Comparison of ENCODE assay signal across 14 cellular contexts in the genomic region with DNA sequence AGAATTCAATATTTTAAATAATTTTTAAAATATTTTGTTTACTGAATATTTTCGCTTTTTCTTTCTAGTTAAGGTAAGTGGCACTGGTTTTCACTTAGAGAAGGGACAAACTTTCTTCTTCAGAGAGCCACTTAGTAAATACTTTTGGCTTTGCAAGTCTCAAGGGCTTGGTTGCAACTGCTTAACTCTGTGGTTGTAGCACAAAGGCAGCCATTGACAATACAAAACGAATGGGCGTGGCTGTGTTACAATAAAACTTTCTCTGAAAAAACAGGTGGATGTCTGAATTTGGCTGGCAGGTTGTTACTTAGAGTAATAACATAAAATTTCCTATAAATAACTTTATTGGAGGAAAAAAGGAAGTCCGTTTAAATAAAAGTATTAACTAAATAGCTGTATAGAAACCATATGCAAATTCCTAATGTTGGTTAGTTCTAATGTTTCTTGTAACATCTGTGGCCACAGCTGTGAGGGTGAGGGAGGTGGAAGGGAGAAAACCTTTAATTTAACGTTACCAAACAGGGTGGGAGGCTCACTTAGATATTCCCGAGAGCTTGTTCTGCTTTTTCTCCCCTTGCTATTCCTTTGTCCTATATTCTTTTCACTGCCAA.
A peak's percentile ranks its signal among the peaks of the same experiment; 100 is the strongest.
DNase-seq lines count a peak whose midpoint lies in the region; ATAC-seq and TF ChIP-seq lines count a peak whose summit lies in the region.
"Had no signal": no experiment of that assay in that cellular context is flagged by ENCODE, and none has a peak within 500 bp of the region (broad histone marks: within the 10 kb centered on the region; RNA-seq: fewer than 3 reads in every experiment).

No MANE protein-coding gene starts in this region.

- H3K4me2 ChIP-seq in Karpas-422 (ENCODE audit: low read depth, low read length, poor library complexity, severe bottlenecking) = no peak overlapping the region

- H3K27me3 Mint-ChIP-seq in stimulated activated naive CD8-positive, alpha-beta T cell treated with anti-CD3 and anti-CD28 coated beads, Interleukin-15, amount 100 ng/mL, for 72 hours = peaks cover 9% of the 10 kb centered on the region
- H3K27me3 Mint-ChIP-seq: activated CD8-positive, alpha-beta T cell treated with anti-CD3 and anti-CD28 coated beads for 36 hours had no signal

- H3K9me3 ChIP-seq in Karpas-422 (ENCODE audit: low read length) (no peaks in the 10 kb centered on the region), esophagus squamous epithelium (no peaks in the 10 kb centered on the region)
- H3K9me3 ChIP-seq: adrenal gland had no signal

- H4K20me1 ChIP-seq in Karpas-422 (ENCODE audit: insufficient read depth, low read depth, low read length) = no peaks in the 10 kb centered on the region

- H3K27ac ChIP-seq in Karpas-422 (ENCODE audit: low read length) (no peak overlapping the region), esophagus squamous epithelium (no peak overlapping the region)
- H3K27ac ChIP-seq: adrenal gland had no signal

- no peak for TF ChIP-seq POLR2A in esophagus squamous epithelium (IDR thresholded peaks at IDR 0.05)

- no peaks in the 10 kb centered on the region for H3K4me1 Mint-ChIP-seq in stimulated activated naive CD8-positive, alpha-beta T cell treated with anti-CD3 and anti-CD28 coated beads, Interleukin-15, amount 100 ng/mL, for 72 hours

- H3K27me3 ChIP-seq in Karpas-422 (ENCODE audit: low read length) (no peaks in the 10 kb centered on the region), esophagus squamous epithelium (no peaks in the 10 kb centered on the region)
- H3K27me3 ChIP-seq: adrenal gland had no signal

- TF ChIP-seq CTCF in esophagus squamous epithelium (IDR thresholded peaks at IDR 0.05) = no peak

- no peaks in the 10 kb centered on the region for H3K79me2 ChIP-seq in Karpas-422 (ENCODE audit: low read length)

- no peaks in the 10 kb centered on the region for H3K9me2 ChIP-seq in Karpas-422 (replicated peaks; ENCODE audit: insufficient read depth, low read length)

- H3K9me3 Mint-ChIP-seq in stimulated activated naive CD8-positive, alpha-beta T cell treated with anti-CD3 and anti-CD28 coated beads, Interleukin-15, amount 100 ng/mL, for 72 hours = no peaks in the 10 kb centered on the region
- H3K9me3 Mint-ChIP-seq: activated CD8-positive, alpha-beta T cell treated with anti-CD3 and anti-CD28 coated beads for 36 hours had no signal

- DNase-seq in COLO829 (ENCODE audit: low spot score) (peak; percentile 63), Karpas-422 (peak; percentile 44), NCI-H446 treated with DMSO at 0.1 percent for 48 hours (lab: John Stamatoyannopoulos, UW) (no peak), cerebellum (ENCODE audit: low spot score) (no peak), esophagus squamous epithelium (lab: John Stamatoyannopoulos, UW) (no peak)
- DNase-seq in stimulated activated naive CD8-positive, alpha-beta T cell treated with anti-CD3 and anti-CD28 coated beads, Interleukin-15, amount 100 ng/mL, for 72 hours = no peak
- DNase-seq: activated CD8-positive, alpha-beta T cell treated with anti-CD3 and anti-CD28 coated beads for 36 hours; adrenal gland; Calu3; NCI-H2029; SIG-M5; stimulated activated CD4-positive, alpha-beta T cell treated with anti-CD3 and anti-CD28 coated beads, Interleukin-12 subunit alpha, Interleukin-12 subunit beta, amount 100 ng/mL, for 4 hours had no signal

- no peaks in the 10 kb centered on the region for H3K36me3 ChIP-seq in Karpas-422 (ENCODE audit: insufficient read depth, low read length)
- H3K36me3 ChIP-seq in esophagus squamous epithelium = no peaks in the 10 kb centered on the region
- H3K36me3 ChIP-seq: adrenal gland had no signal

- no peak overlapping the region for H3K4me3 Mint-ChIP-seq in stimulated activated naive CD8-positive, alpha-beta T cell treated with anti-CD3 and anti-CD28 coated beads, Interleukin-15, amount 100 ng/mL, for 72 hours
- H3K4me3 Mint-ChIP-seq: activated CD8-positive, alpha-beta T cell treated with anti-CD3 and anti-CD28 coated beads for 36 hours had no signal

- H3K4me3 ChIP-seq in Karpas-422 (ENCODE audit: low read length) (no peak overlapping the region), esophagus squamous epithelium (no peak overlapping the region)
- H3K4me3 ChIP-seq: adrenal gland had no signal

- no peak overlapping the region for H3K9ac ChIP-seq in Karpas-422 (ENCODE audit: low read length)

- intact Hi-C loops in esophagus squamous epithelium (cut with DNase I) = no loop called here

- peak; percentile 66 for ATAC-seq in GM19397 (IDR thresholded peaks at IDR 0.05; ENCODE audit: unreplicated experiment)
- peak; percentile 68 for ATAC-seq in HG02798 (IDR thresholded peaks at IDR 0.05; ENCODE audit: poor library complexity, unreplicated experiment)
- ATAC-seq in stimulated activated naive CD8-positive, alpha-beta T cell treated with anti-CD3 and anti-CD28 coated beads, Interleukin-15, amount 100 ng/mL, for 72 hours = no peak
- ATAC-seq: activated CD8-positive, alpha-beta T cell treated with anti-CD3 and anti-CD28 coated beads for 36 hours had no signal

- peaks cover 8% of the 10 kb centered on the region for H3K4me1 ChIP-seq in Karpas-422 (ENCODE audit: low read length)
- no peaks in the 10 kb centered on the region for H3K4me1 ChIP-seq in esophagus squamous epithelium
- H3K4me1 ChIP-seq: adrenal gland had no signal

- H3K27ac Mint-ChIP-seq in stimulated activated naive CD8-positive, alpha-beta T cell treated with anti-CD3 and anti-CD28 coated beads, Interleukin-15, amount 100 ng/mL, for 72 hours = no peak overlapping the region
- H3K27ac Mint-ChIP-seq: activated CD8-positive, alpha-beta T cell treated with anti-CD3 and anti-CD28 coated beads for 36 hours had no signal

- WGBS in esophagus squamous epithelium, 2 donors = 73 to 77% methylated on average over 6 of the region's 6 CpGs

- no peak overlapping the region for H2AFZ ChIP-seq in Karpas-422 (ENCODE audit: low read length)

Comparison
In these comparisons a context has a peak if more than half of its experiments do, and no peak if none do; other contexts are left out.
1. DNase-seq: peak in COLO829 (single experiment) and Karpas-422 (single experiment); none in NCI-H446 treated with DMSO at 0.1 percent for 48 hours (single experiment), cerebellum (single experiment), stimulated activated naive CD8-positive, alpha-beta T cell treated with anti-CD3 and anti-CD28 coated beads, Interleukin-15, amount 100 ng/mL, for 72 hours (0 of 2) and esophagus squamous epithelium (single experiment).